1 cellular context compared by ENCODE assay signal in genomic region chr1:39205102-39205780, GRCh38.
TF ChIP-seq lines count a peak whose summit lies in the region.

No MANE protein-coding gene starts in this region.

TF ChIP-seq in K562, 482 proteins besides CTCF, POLR2A, EP300 and RAD21 (continued from another document and continues in another):
- TF ChIP-seq CLOCK (CRISPR knock-in tag; IDR thresholded peaks at IDR 0.05; ENCODE audit: borderline replicate concordance) (no peak), FOXJ2 (tag; IDR thresholded peaks at IDR 0.05) (no peak), ZNF511 (CRISPR knock-in tag; IDR thresholded peaks at IDR 0.05) (no peak), ZNF639 (CRISPR knock-in tag; conservative IDR thresholded peaks at IDR 0.05 in 1 of 2, IDR thresholded peaks at IDR 0.05 in 1 of 2) (no peak), BRCA1 (IDR thresholded peaks at IDR 0.05) (no peak), BRCA1 (CRISPR knock-in tag; IDR thresholded peaks at IDR 0.05) (no peak), RBBP5 (IDR thresholded peaks at IDR 0.05; ENCODE audit: borderline replicate concordance, insufficient read depth, low read length, poor library complexity, severe bottlenecking) (no peak), LEF1 (IDR thresholded peaks at IDR 0.05) (peak; percentile 39; the same call in 1 of the 2 replicates), PHF20 (IDR thresholded peaks at IDR 0.05; ENCODE audit: partially characterized antibody) (no peak), NFYB (IDR thresholded peaks at IDR 0.05; ENCODE audit: extremely low read depth, insufficient read length) (no peak), RCOR1 (IDR thresholded peaks at IDR 0.05; ENCODE audit: borderline replicate concordance in 1 of 2, low read depth in 2 of 2, low read length in 2 of 2) (peak in 1 of 2 experiments; percentile 51; a peak in 1 of 4 replicates), MEF2D (tag; conservative IDR thresholded peaks at IDR 0.05; ENCODE audit: low read depth) (no peak), ZNF23 (CRISPR knock-in tag; IDR thresholded peaks at IDR 0.05) (no peak), MAFG (tag; conservative IDR thresholded peaks at IDR 0.05) (peak; percentile 56), ZNF212 (CRISPR knock-in tag; IDR thresholded peaks at IDR 0.05) (no peak), CC2D1A (IDR thresholded peaks at IDR 0.05) (no peak), STAT6 (CRISPR knock-in tag; IDR thresholded peaks at IDR 0.05) (no peak), SMARCA4 (IDR thresholded peaks at IDR 0.05) (peak; percentile 43; the same call in 1 of the 2 replicates), E4F1 (CRISPR knock-in tag; IDR thresholded peaks at IDR 0.05; ENCODE audit: borderline replicate concordance) (no peak), ID3 (CRISPR knock-in tag; IDR thresholded peaks at IDR 0.05) (no peak), ID3 (tag; IDR thresholded peaks at IDR 0.05) (no peak), SREBF1 (IDR thresholded peaks at IDR 0.05; ENCODE audit: borderline replicate concordance, low read depth, low read length) (no peak), GABPB2 (CRISPR knock-in tag; conservative IDR thresholded peaks at IDR 0.05) (no peak), FOXM1 (IDR thresholded peaks at IDR 0.05; ENCODE audit: low read depth) (0 out of 2 replicates have a peak, but pooled peaks have one; percentile 10), FOXM1 (CRISPR knock-in tag; IDR thresholded peaks at IDR 0.05; ENCODE audit: low read depth) (no peak), SP2 (IDR thresholded peaks at IDR 0.05; ENCODE audit: extremely low read depth, low read depth, low read length, poor library complexity, severe bottlenecking) (no peak), EZH2 (IDR thresholded peaks at IDR 0.05; ENCODE audit: borderline replicate concordance, low read depth, low read length) (no peak), NBN (IDR thresholded peaks at IDR 0.05; ENCODE audit: low read depth) (0 out of 2 replicates have a peak, but pooled peaks have one; percentile 29), TFAP4 (CRISPR knock-in tag; IDR thresholded peaks at IDR 0.05; ENCODE audit: borderline replicate concordance) (0 out of 2 replicates have a peak, but pooled peaks have one; percentile 11), RBM39 (optimal IDR thresholded peaks at IDR 0.05; ENCODE audit: low read depth, low read length) (no peak), ZFP91 (CRISPR knock-in tag; IDR thresholded peaks at IDR 0.05) (peak; percentile 93), SOX6 (IDR thresholded peaks at IDR 0.05) (no peak), FOXK2 (conservative IDR thresholded peaks at IDR 0.05 in 1 of 2, IDR thresholded peaks at IDR 0.05 in 1 of 2; ENCODE audit: low read depth in 2 of 2) (no peak), NRF1 (conservative IDR thresholded peaks at IDR 0.05 in 1 of 2, IDR thresholded peaks at IDR 0.05 in 1 of 2) (no peak), ASH1L (IDR thresholded peaks at IDR 0.05; ENCODE audit: borderline replicate concordance, low read depth, partially characterized antibody) (no peak), EWSR1 (IDR thresholded peaks at IDR 0.05; ENCODE audit: borderline replicate concordance, low read depth, partially characterized antibody) (no peak), FIP1L1 (IDR thresholded peaks at IDR 0.05; ENCODE audit: low read depth, low read length, poor library complexity, severe bottlenecking) (no peak), U2AF2 (optimal IDR thresholded peaks at IDR 0.05; ENCODE audit: low read depth, low read length) (no peak), NUFIP1 (IDR thresholded peaks at IDR 0.05; ENCODE audit: partially characterized antibody) (no peak), GTF2E2 (tag; IDR thresholded peaks at IDR 0.05) (peak; percentile 74), ZNF785 (CRISPR knock-in tag; IDR thresholded peaks at IDR 0.05) (no peak), SMC3 (conservative IDR thresholded peaks at IDR 0.05; ENCODE audit: insufficient read depth, low read depth, low read length) (no peak), RBM15 (IDR thresholded peaks at IDR 0.05; ENCODE audit: insufficient read depth, low read length) (no peak), NFXL1 (CRISPR knock-in tag; IDR thresholded peaks at IDR 0.05) (no peak), MECOM (CRISPR knock-in tag; IDR thresholded peaks at IDR 0.05) (0 out of 2 replicates have a peak, but pooled peaks have one; percentile 7), ARID1B (IDR thresholded peaks at IDR 0.05) (no peak), MITF (IDR thresholded peaks at IDR 0.05) (no peak), MYBL2 (IDR thresholded peaks at IDR 0.05; ENCODE audit: low read depth) (no peak), MYBL2 (CRISPR knock-in tag; IDR thresholded peaks at IDR 0.05; ENCODE audit: borderline replicate concordance) (no peak), ILK (tag; IDR thresholded peaks at IDR 0.05; ENCODE audit: borderline replicate concordance, low read depth) (no peak), PRPF4 (IDR thresholded peaks at IDR 0.05; ENCODE audit: insufficient read depth, low read depth, low read length, poor library complexity, severe bottlenecking) (no peak), ETV5 (CRISPR knock-in tag; IDR thresholded peaks at IDR 0.05; ENCODE audit: low read depth) (no peak), ZNF583 (CRISPR knock-in tag; IDR thresholded peaks at IDR 0.05) (0 out of 2 replicates have a peak, but pooled peaks have one; percentile 19), MLX (CRISPR knock-in tag; conservative IDR thresholded peaks at IDR 0.05) (no peak), PKNOX1 (IDR thresholded peaks at IDR 0.05) (no peak), ZNF444 (CRISPR knock-in tag; IDR thresholded peaks at IDR 0.05) (no peak)
